Comparison of ENCODE assay signal across 12 cellular contexts in genomic region chr11:36069576-36070214, GRCh38.
DNase-seq lines count a peak whose midpoint lies in the region; ATAC-seq and TF ChIP-seq lines count a peak whose summit lies in the region.
"Had no signal": no experiment of that assay in that cellular context is flagged by ENCODE, and none has a peak within 500 bp of the region (broad histone marks: within the 10 kb centered on the region; RNA-seq: fewer than 3 reads in every experiment).

No MANE protein-coding gene starts in this region.

- peak overlapping the region; percentile 39; the same call in 1 of the 2 replicates for H3K27ac ChIP-seq in MM.1S (ENCODE audit: low read length)
- no peak overlapping the region for H3K27ac ChIP-seq in mammary epithelial cell (ENCODE audit: insufficient read depth, low read depth, low read length)
- H3K27ac ChIP-seq: RWPE1, thyroid gland had no signal

- H3K27me3 ChIP-seq in MM.1S (replicated peaks; ENCODE audit: insufficient read depth, low read length) (no peaks in the 10 kb centered on the region), mammary epithelial cell (ENCODE audit: insufficient read depth, low read length) (no peaks in the 10 kb centered on the region)
- H3K27me3 ChIP-seq: thyroid gland had no signal

- peaks cover 65% of the 10 kb centered on the region for H3K4me1 Mint-ChIP-seq in nephron

- CTCF ChIA-PET in mammary epithelial cell (lab: Charles Lee; ENCODE audit: low non-redundant PET): interaction anchor here (0.5 to 2.1 kb wide), 5 partner anchors 80 to 503 kb away, joined by 3 to 47 read pairs (median 4); no protein-coding TSS in a partner anchor

- H3K36me3 ChIP-seq in MM.1S (replicated peaks; ENCODE audit: insufficient read depth, low read length) (no peaks in the 10 kb centered on the region), mammary epithelial cell (ENCODE audit: insufficient read depth, low read length) (no peaks in the 10 kb centered on the region)
- H3K36me3 ChIP-seq: thyroid gland had no signal

- peaks cover 17% of the 10 kb centered on the region for H3K9me3 Mint-ChIP-seq in nephron

- H3K4me2 ChIP-seq in MM.1S (ENCODE audit: low read depth, low read length) (peak overlapping the region; percentile 30; the same call in 1 of the 2 replicates), mammary epithelial cell (ENCODE audit: insufficient read depth, low read depth, low read length) (no peak overlapping the region)

- DNase-seq in MM.1S: peak; percentile 51
- peak; percentile 52 for DNase-seq in mammary epithelial cell
- no peak for DNase-seq in NCI-H1105 (lab: John Stamatoyannopoulos, UW)
- DNase-seq: activated CD4-positive, CD25-positive, alpha-beta regulatory T cell; NCI-H1048; thyroid gland had no signal

- intact Hi-C loops in mammary epithelial cell (cut with micrococcal nuclease): loop anchor here (1.0 to 5.0 kb wide), 4 partner anchors 197 to 453 kb away; no protein-coding TSS in a partner anchor

- H3K4me3 Mint-ChIP-seq in nephron: no peak overlapping the region

- peaks cover 35% of the 10 kb centered on the region for H3K36me3 Mint-ChIP-seq in nephron (ENCODE audit: low read depth)

- BruUV-seq in mammary epithelial cell (replicated peaks; lab: Mats Ljungman, UMichigan): no TSS peak

- no peak overlapping the region; the same call in 1 of the 2 replicates for H3K4me3 ChIP-seq in MM.1S (ENCODE audit: low read length)
- H3K4me3 ChIP-seq in mammary epithelial cell (replicated peaks in 1 of 3; ENCODE audit: insufficient read depth in 1 of 3, low read depth in 2 of 3, low read length in 3 of 3): no peak overlapping the region
- H3K4me3 ChIP-seq: thyroid gland had no signal

- no peak overlapping the region for H3K9ac ChIP-seq in MM.1S (ENCODE audit: low read length)
- no peak overlapping the region for H3K9ac ChIP-seq in mammary epithelial cell (ENCODE audit: insufficient read depth, low read length)

- H3K27me3 Mint-ChIP-seq in nephron (ENCODE audit: low read depth): no peaks in the 10 kb centered on the region

- H2AFZ ChIP-seq in MM.1S (ENCODE audit: low read length) (no peak overlapping the region; the same call in 1 of the 2 replicates), mammary epithelial cell (ENCODE audit: low read depth, low read length) (no peak overlapping the region)

- peak overlapping the region; percentile 20 to 65 (median 40) for H3K27ac Mint-ChIP-seq in nephron

- no peaks in the 10 kb centered on the region for H3F3A ChIP-seq in MM.1S (ENCODE audit: insufficient read depth, low read length)

- H4K20me1 ChIP-seq in MM.1S (ENCODE audit: insufficient read depth, low read length) (no peaks in the 10 kb centered on the region), mammary epithelial cell (ENCODE audit: insufficient read depth, low read length) (no peaks in the 10 kb centered on the region)

- in situ Hi-C loops in mammary epithelial cell (cut with MboI; ENCODE audit: low sequenced_read_pairs in 2 of 2): loop anchor here in 1 of 2 donors (25.0 kb wide), 2 partner anchors 193 to 457 kb away; partner anchors contain the start of gene FJX1

- WGBS in mammary epithelial cell (ENCODE audit: low coverage, missing lambda C conversion rate): 42% methylated on average over 10 of the region's 10 CpGs

- H3K9me3 ChIP-seq in MM.1S (replicated peaks; ENCODE audit: insufficient read depth, low read length) (no peaks in the 10 kb centered on the region), mammary epithelial cell (replicated peaks; ENCODE audit: insufficient read depth, low read length) (peaks cover 4% of the 10 kb centered on the region)
- H3K9me3 ChIP-seq: thyroid gland had no signal

- dilution Hi-C loops in mammary epithelial cell (cut with HindIII; ENCODE audit: low sequenced_read_pairs): no loop called here

- no peaks in the 10 kb centered on the region for H3K9me2 ChIP-seq in MM.1S (replicated peaks; ENCODE audit: insufficient read depth, low read length)

- ATAC-seq in GM18502 (IDR thresholded peaks at IDR 0.05; ENCODE audit: poor library complexity, unreplicated experiment): no peak
- ATAC-seq in HG03442 (IDR thresholded peaks at IDR 0.05; ENCODE audit: unreplicated experiment): no peak
- no peak for ATAC-seq in GM19452 (IDR thresholded peaks at IDR 0.05; ENCODE audit: unreplicated experiment)

- TF ChIP-seq CTCF in GM12872 (IDR thresholded peaks at IDR 0.05; ENCODE audit: insufficient read depth, low read depth, low read length): peak; percentile 18; the same call in 1 of the 3 replicates
- peak; percentile 48 for TF ChIP-seq CTCF in MM.1S (IDR thresholded peaks at IDR 0.05; ENCODE audit: low read length)
- peak; percentile 36 to 47 for TF ChIP-seq CTCF in mammary epithelial cell (conservative IDR thresholded peaks at IDR 0.05 in 1 of 2, IDR thresholded peaks at IDR 0.05 in 1 of 2; ENCODE audit: extremely low read depth in 1 of 2, insufficient read depth in 1 of 2, low read depth in 1 of 2, low read length in 2 of 2)
- peak; percentile 41 to 47 (median 45) for TF ChIP-seq CTCF in nephron (IDR thresholded peaks at IDR 0.05; ENCODE audit: unreplicated experiment in 3 of 3)

- H3K4me1 ChIP-seq in MM.1S (ENCODE audit: low read length): no peaks in the 10 kb centered on the region
- peaks cover 5% of the 10 kb centered on the region for H3K4me1 ChIP-seq in mammary epithelial cell (ENCODE audit: insufficient read depth, low read length)

- no peaks in the 10 kb centered on the region for H3K79me2 ChIP-seq in MM.1S (ENCODE audit: low read length)
- no peaks in the 10 kb centered on the region for H3K79me2 ChIP-seq in mammary epithelial cell (ENCODE audit: insufficient read depth, low read length)
